ENCODE assay signal across 19 cellular contexts in genomic region chr6:153135681-153136080, GRCh38. TPM values are rescaled to one million over a fixed set of nuclear protein-coding genes. Genes with fewer than 3 reads are reported as not detected.
A peak's percentile ranks its signal among the peaks of the same experiment; 100 is the strongest.
DNase-seq lines count a peak whose midpoint lies in the region; ATAC-seq and TF ChIP-seq lines count a peak whose summit lies in the region.
"Had no signal": no experiment of that assay in that cellular context is flagged by ENCODE, and none has a peak within 500 bp of the region (broad histone marks: within the 10 kb centered on the region; RNA-seq: fewer than 3 reads in every experiment).

No MANE protein-coding gene starts in this region.

- H3K4me3 ChIP-seq in breast epithelium = no peak overlapping the region
- H3K4me3 ChIP-seq in lower leg skin (ENCODE audit: low read depth, poor library complexity, severe bottlenecking) = no peak overlapping the region
- H3K4me3 ChIP-seq: GM12878 had no signal

- DNase-seq in MCF 10A (ENCODE audit: unreplicated experiment) = no peak
- DNase-seq in breast epithelium (ENCODE audit: low spot score in 2 of 2) = no peak
- DNase-seq in central memory CD8-positive, alpha-beta T cell (ENCODE audit: low spot score in 2 of 2) = no peak
- DNase-seq in natural killer cell = no peak
- no peak for DNase-seq in DMS53 treated with DMSO at 0.1 percent for 48 hours (lab: John Stamatoyannopoulos, UW; ENCODE audit: unreplicated experiment)
- no peak for DNase-seq in lower leg skin (ENCODE audit: low spot score in 2 of 2)
- DNase-seq in NOMO-1 treated with dmso at 0.1 percent for 144 hours (lab: John Stamatoyannopoulos, UW; ENCODE audit: unreplicated experiment) = no peak
- DNase-seq: NCI-H1092 treated with DMSO at 0.1 percent for 48 hours, NCI-H1436, NCI-H187, NCI-H2081 treated with DMSO at 0.1 percent for 48 hours, NCI-H524 treated with DMSO at 0.1 percent for 48 hours, NCI-H774, PC-3, SK-N-SH had no signal

- no peaks in the 10 kb centered on the region for H3K4me1 ChIP-seq in breast epithelium

- H3K36me3 Mint-ChIP-seq in MCF 10A (ENCODE audit: insufficient read depth, unreplicated experiment) (peaks cover under 1% of the 10 kb centered on the region), natural killer cell (no peaks in the 10 kb centered on the region)
- no peaks in the 10 kb centered on the region for H3K36me3 Mint-ChIP-seq in central memory CD8-positive, alpha-beta T cell (ENCODE audit: insufficient read depth)

- H3K27ac Mint-ChIP-seq in MCF 10A (ENCODE audit: low read depth, unreplicated experiment) (peak overlapping the region; percentile 41), natural killer cell (peak overlapping the region; percentile 14 to 70)
- H3K27ac Mint-ChIP-seq in central memory CD8-positive, alpha-beta T cell (ENCODE audit: low read depth) = no peak overlapping the region

- no TSS peak for BruUV-seq in MCF 10A (replicated peaks; lab: Mats Ljungman, UMichigan)

- CTCF ChIA-PET in MCF 10A (lab: Yijun Ruan, JAX) = interaction anchor here (0.7 to 1.1 kb wide), 2 partner anchors 28 to 423 kb away, joined by 3 read pairs; no protein-coding TSS in a partner anchor

- peak; percentile 47 for ATAC-seq in central memory CD8-positive, alpha-beta T cell (replicated peaks; ENCODE audit: extremely low read depth, poor library complexity, severe bottlenecking)
- peak; percentile 59 to 81 (median 75) for ATAC-seq in natural killer cell
- ATAC-seq: GM12878, HCT116, PC-3 had no signal

- 75 to 77% methylated on average over 2 of the region's 2 CpGs for WGBS in lower leg skin, 2 donors

- no peaks in the 10 kb centered on the region for H3K9me3 Mint-ChIP-seq in MCF 10A (ENCODE audit: unreplicated experiment)
- H3K9me3 Mint-ChIP-seq in central memory CD8-positive, alpha-beta T cell = no peaks in the 10 kb centered on the region
- H3K9me3 Mint-ChIP-seq in natural killer cell = no peaks in the 10 kb centered on the region

- intact Hi-C loops in MCF 10A (cut with micrococcal nuclease) = no loop called here
- intact Hi-C loops in breast epithelium (cut with DNase I; ENCODE audit: low total_unique reads) = no loop called here
- intact Hi-C loops in natural killer cell (cut with micrococcal nuclease) = no loop called here
- intact Hi-C loops in lower leg skin (cut with DNase I; ENCODE audit: low total_unique reads) = no loop called here

- no peaks in the 10 kb centered on the region for H3K27me3 Mint-ChIP-seq in MCF 10A (ENCODE audit: insufficient read depth, unreplicated experiment)
- peaks cover 25% of the 10 kb centered on the region for H3K27me3 Mint-ChIP-seq in central memory CD8-positive, alpha-beta T cell
- H3K27me3 Mint-ChIP-seq in natural killer cell (ENCODE audit: low read depth in 2 of 2) = no peaks in the 10 kb centered on the region

- TF ChIP-seq POLR2A in breast epithelium (IDR thresholded peaks at IDR 0.05) = no peak
- TF ChIP-seq POLR2A in lower leg skin (IDR thresholded peaks at IDR 0.05) = no peak

- TF ChIP-seq CTCF in MCF 10A (IDR thresholded peaks at IDR 0.05; ENCODE audit: unreplicated experiment) (no peak), breast epithelium (IDR thresholded peaks at IDR 0.05) (no peak), natural killer cell (IDR thresholded peaks at IDR 0.05) (no peak), lower leg skin (IDR thresholded peaks at IDR 0.05) (no peak)

- H3K9me3 ChIP-seq in breast epithelium = peaks cover 0 to 4% of the 10 kb centered on the region in 2 donors
- H3K9me3 ChIP-seq: SK-N-SH had no signal

- H3K4me1 Mint-ChIP-seq in MCF 10A (ENCODE audit: insufficient read depth, unreplicated experiment) (no peaks in the 10 kb centered on the region), natural killer cell (peaks cover 30 to 32% of the 10 kb centered on the region in 2 donors)
- peaks cover 19% of the 10 kb centered on the region for H3K4me1 Mint-ChIP-seq in central memory CD8-positive, alpha-beta T cell

- no peaks in the 10 kb centered on the region for H3K27me3 ChIP-seq in breast epithelium

- H3K27ac ChIP-seq in breast epithelium = no peak overlapping the region
- H3K27ac ChIP-seq: 22Rv1, HL-60 had no signal

- no peaks in the 10 kb centered on the region for H3K36me3 ChIP-seq in breast epithelium

- POLR2A ChIA-PET in MCF 10A (lab: Yijun Ruan, JAX) = interaction anchor here (0.6 kb wide), 1 partner anchor 8 kb away, joined by 3 read pairs; no protein-coding TSS in a partner anchor

- H3K4me3 Mint-ChIP-seq in MCF 10A (ENCODE audit: unreplicated experiment) (no peak overlapping the region), natural killer cell (peak overlapping the region; percentile 77)
- no peak overlapping the region for H3K4me3 Mint-ChIP-seq in central memory CD8-positive, alpha-beta T cell

RNA-seq across cellular contexts. Expression of gene RGS17, which starts 4.6 kb away (rescaled TPM):
- 2.5 and 3.7 TPM in 2 replicates for total RNA-seq in MCF 10A (2022)
- total RNA-seq in breast epithelium = 1 to 10 TPM in 1 of 3 donors, under 1 TPM in 2; 0.29 to 1.8 (median 0.66) TPM
- 1 to 10 TPM in 1 of 3 donors, under 1 TPM in 2; 0.45 to 1.9 (median 0.55) TPM for total RNA-seq in natural killer cell
- total RNA-seq in lower leg skin = under 1 TPM in 2 of 4 donors, not detected in 2; 0.08 to 0.16 TPM
